18 cellular contexts compared by ENCODE assay signal in the genomic region with DNA sequence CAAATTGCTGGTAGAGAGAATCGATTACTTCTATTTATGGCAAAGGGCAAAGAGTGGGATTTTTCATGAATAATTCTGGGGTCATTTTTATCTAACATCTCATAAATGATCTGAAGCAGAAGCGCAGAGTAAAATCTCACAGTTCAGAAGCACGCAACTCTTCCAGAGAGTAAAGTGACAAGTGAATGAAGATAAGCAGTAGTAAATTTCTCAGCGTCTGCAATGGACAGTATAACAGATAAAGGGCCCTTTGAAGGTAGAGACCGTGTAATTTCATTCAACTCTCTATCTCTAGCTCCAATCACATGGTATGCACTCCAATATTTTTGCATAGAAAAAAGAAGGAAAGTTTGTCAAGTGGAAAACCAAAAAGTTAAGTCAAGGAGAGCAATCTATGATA.
DNase-seq lines count a peak whose midpoint lies in the region; ATAC-seq, FAIRE-seq and TF ChIP-seq lines count a peak whose summit lies in the region.
"Had no signal": no experiment of that assay in that cellular context is flagged by ENCODE, and none has a peak within 500 bp of the region (broad histone marks: within the 10 kb centered on the region; RNA-seq: fewer than 3 reads in every experiment).

No MANE protein-coding gene starts in this region.

- H3K9me1 ChIP-seq in K562 (ENCODE audit: control insufficient read depth, insufficient read depth, low read length) = no peaks in the 10 kb centered on the region

- H3K9me3 Mint-ChIP-seq in mesothelial cell of epicardium = peaks cover 16% of the 10 kb centered on the region
- H3K9me3 Mint-ChIP-seq: CD8-positive, alpha-beta memory T cell had no signal

- WGBS in K562 (ENCODE audit: insufficient coverage, low coverage, missing lambda C conversion rate) = 2% methylated on average over 5 of the region's 5 CpGs

- TF ChIP-seq RAD21 in HCT116 (IDR thresholded peaks at IDR 0.05; ENCODE audit: low read depth) (no peak), K562 (CRISPR knock-in tag; conservative IDR thresholded peaks at IDR 0.05 in 1 of 2, IDR thresholded peaks at IDR 0.05 in 1 of 2) (no peak)

- H3K36me3 ChIP-seq in HCT116 (ENCODE audit: control insufficient read depth in 1 of 2, insufficient read depth in 2 of 2, low read length in 2 of 2) (no peaks in the 10 kb centered on the region), K562 (ENCODE audit: control insufficient read depth, insufficient read depth, low read length) (peaks cover 2% of the 10 kb centered on the region; the same call in 1 of the 3 replicates)
- H3K36me3 ChIP-seq: BE2C had no signal

- in situ Hi-C loops in K562 (cut with MboI) = no loop called here

- H3K9ac ChIP-seq in HCT116 (ENCODE audit: low read length) (no peak overlapping the region), K562 (ENCODE audit: insufficient read depth in 1 of 2, low read depth in 2 of 2, low read length in 2 of 2) (no peak overlapping the region)

- no peak for TF ChIP-seq CTCF in HCT116 (IDR thresholded peaks at IDR 0.05 in 2 of 3, conservative IDR thresholded peaks at IDR 0.05 in 1 of 3; ENCODE audit: borderline replicate concordance in 1 of 3, insufficient read depth in 1 of 3, low read depth in 2 of 3, low read length in 2 of 3)
- TF ChIP-seq CTCF in K562 (IDR thresholded peaks at IDR 0.05 in 2 of 3, conservative IDR thresholded peaks at IDR 0.05 in 1 of 3; ENCODE audit: insufficient read depth in 2 of 3, low read depth in 1 of 3, low read length in 3 of 3) = no peak
- no peak for TF ChIP-seq CTCF in mesothelial cell of epicardium (IDR thresholded peaks at IDR 0.05; ENCODE audit: unreplicated experiment)

- H3K36me3 Mint-ChIP-seq in mesothelial cell of epicardium = peaks cover 6% of the 10 kb centered on the region
- H3K36me3 Mint-ChIP-seq: CD4-positive, CD25-positive, alpha-beta regulatory T cell; CD8-positive, alpha-beta memory T cell had no signal

- H3K27me3 ChIP-seq in HCT116 (ENCODE audit: insufficient read depth, low read length) (no peaks in the 10 kb centered on the region), K562 (ENCODE audit: control insufficient read depth in 2 of 2, insufficient read depth in 2 of 2, low read length in 2 of 2) (no peaks in the 10 kb centered on the region)
- H3K27me3 ChIP-seq: BE2C had no signal

- H3K4me2 ChIP-seq in HCT116 (ENCODE audit: low read length) = no peak overlapping the region
- H3K4me2 ChIP-seq in K562 (ENCODE audit: insufficient read depth, low read length) = no peak overlapping the region

- H3K27ac Mint-ChIP-seq in mesothelial cell of epicardium = peak overlapping the region; percentile 90
- H3K27ac Mint-ChIP-seq: CD4-positive, CD25-positive, alpha-beta regulatory T cell; CD8-positive, alpha-beta memory T cell had no signal

- RAD21 ChIA-PET in HCT116 (lab: Charles Lee; ENCODE audit: low non-redundant PET in 1 of 2, low total read pairs in 2 of 2, uncharacterized antibody in 2 of 2, unreplicated experiment in 2 of 2) = no interaction called here

- TF ChIP-seq POLR2A in HCT116 (IDR thresholded peaks at IDR 0.05; ENCODE audit: borderline replicate concordance, extremely low read depth, insufficient read depth, insufficient read length) = no peak
- no peak for TF ChIP-seq POLR2A in K562 (conservative IDR thresholded peaks at IDR 0.05)
- TF ChIP-seq POLR2A in GM12892 (IDR thresholded peaks at IDR 0.05; ENCODE audit: low read depth, low read length) = no peak

- H3K9me2 ChIP-seq in HCT116 (ENCODE audit: insufficient read depth) = no peaks in the 10 kb centered on the region

- no peak for TF ChIP-seq EP300 in K562 (IDR thresholded peaks at IDR 0.05; ENCODE audit: low read length)

- CTCF ChIA-PET in HCT116 (lab: Charles Lee) = no interaction called here
- CTCF ChIA-PET in K562 (lab: Yijun Ruan, JAX; ENCODE audit: low intra/inter-chr PET ratio) = no interaction called here

- H3K79me2 ChIP-seq in HCT116 (ENCODE audit: insufficient read depth, low read length) (no peaks in the 10 kb centered on the region), K562 (ENCODE audit: control insufficient read depth, insufficient read depth, low read length) (no peaks in the 10 kb centered on the region)

- no peaks in the 10 kb centered on the region for H3K4me1 ChIP-seq in HCT116 (ENCODE audit: control insufficient read depth in 1 of 2, insufficient read depth in 2 of 2, low read length in 2 of 2)
- H3K4me1 ChIP-seq in K562 (replicated peaks in 1 of 2; ENCODE audit: control insufficient read depth in 2 of 2, insufficient read depth in 2 of 2, low read length in 2 of 2) = peaks cover 0 to 4% of the 10 kb centered on the region in 2 experiments; a peak in 2 of 5 replicates
- H3K4me1 ChIP-seq: BE2C had no signal

- H3K4me3 ChIP-seq in HCT116 (replicated peaks in 1 of 2; ENCODE audit: low read depth in 1 of 2, low read length in 2 of 2) (no peak overlapping the region), K562 (no peak overlapping the region)

- POLR2A ChIA-PET in HCT116 (lab: Charles Lee) (no interaction called here), K562 (lab: Yijun Ruan, JAX) (no interaction called here)

- H4K20me1 ChIP-seq in HCT116 (ENCODE audit: insufficient read depth) = no peaks in the 10 kb centered on the region
- no peaks in the 10 kb centered on the region for H4K20me1 ChIP-seq in K562 (replicated peaks; ENCODE audit: control insufficient read depth, insufficient read depth, low read length)

- ATAC-seq in HCT116 (no peak), K562 (peak; percentile 87), HG03045 (IDR thresholded peaks at IDR 0.05; ENCODE audit: unreplicated experiment) (no peak)

- BruUV-seq in HCT116 (replicated peaks; lab: Mats Ljungman, UMichigan) (no TSS peak), K562 (replicated peaks; lab: Mats Ljungman, UMichigan) (no TSS peak)

- H3K9me3 ChIP-seq in HCT116 (ENCODE audit: control insufficient read depth in 1 of 2, insufficient read depth in 1 of 2, low read depth in 1 of 2, low read length in 2 of 2) (no peaks in the 10 kb centered on the region), K562 (replicated peaks; ENCODE audit: control insufficient read depth, insufficient read depth, low read depth, low read length) (no peaks in the 10 kb centered on the region)
- H3K9me3 ChIP-seq: BE2C had no signal

- H3K27me3 Mint-ChIP-seq in mesothelial cell of epicardium (ENCODE audit: low read depth) = no peaks in the 10 kb centered on the region
- H3K27me3 Mint-ChIP-seq: CD4-positive, CD25-positive, alpha-beta regulatory T cell had no signal

- intact Hi-C loops in HCT116 (cut with micrococcal nuclease) = no loop called here
- intact Hi-C loops in K562 (cut with micrococcal nuclease) = no loop called here

- DNase-seq in HCT116 (ENCODE audit: low read depth, low spot score) (no peak), K562 (ENCODE audit: extremely low read depth in 1 of 4, low spot score in 3 of 4) (peak in 1 of 4 experiments; percentile 37), mesothelial cell of epicardium (ENCODE audit: low spot score in 2 of 2, unreplicated experiment in 2 of 2) (no peak), GM12892 (ENCODE audit: insufficient read length) (no peak)
- no peak for DNase-seq in activated CD8-positive, alpha-beta memory T cell treated with anti-CD3 and anti-CD28 coated beads, Interleukin-2, amount 50 U/mL, for 4 hours
- DNase-seq: ACHN; BE2C; C1 segment of cervical spinal cord; CD4-positive, CD25-positive, alpha-beta regulatory T cell; CD8-positive, alpha-beta memory T cell; COR-L47; GOT3; H7 had no signal

- peaks cover 24% of the 10 kb centered on the region for H3K4me1 Mint-ChIP-seq in mesothelial cell of epicardium
- H3K4me1 Mint-ChIP-seq: CD4-positive, CD25-positive, alpha-beta regulatory T cell; CD8-positive, alpha-beta memory T cell had no signal

- H2AFZ ChIP-seq in HCT116 (ENCODE audit: low read depth, low read length, poor library complexity, severe bottlenecking) (peak overlapping the region; percentile 33), K562 (ENCODE audit: low read depth, low read length) (no peak overlapping the region)

- no peak for FAIRE-seq in K562 (lab: Jason Lieb, UNC)
- FAIRE-seq in GM12892 (lab: Jason Lieb, UNC) = no peak
- FAIRE-seq: A204.1, D721Med, G401.6, GM12891 had no signal

- H3K27ac ChIP-seq in HCT116 (ENCODE audit: low read depth, low read length) (no peak overlapping the region), K562 (ENCODE audit: extremely low read depth, low read depth, low read length) (no peak overlapping the region)

- H3K4me3 Mint-ChIP-seq in mesothelial cell of epicardium = no peak overlapping the region
- H3K4me3 Mint-ChIP-seq: CD4-positive, CD25-positive, alpha-beta regulatory T cell; CD8-positive, alpha-beta memory T cell had no signal

TF ChIP-seq in HCT116, 20 proteins besides CTCF, POLR2A, EP300 and RAD21 (continues in another document):
- TF ChIP-seq SIN3A (IDR thresholded peaks at IDR 0.05; ENCODE audit: low read depth) (no peak), EZH2phosphoT487 (IDR thresholded peaks at IDR 0.05; ENCODE audit: borderline replicate concordance) (no peak), EGR1 (IDR thresholded peaks at IDR 0.05; ENCODE audit: low read depth) (no peak), POLR2AphosphoS5 (IDR thresholded peaks at IDR 0.05; ENCODE audit: low read depth, low read length) (no peak), SRF (IDR thresholded peaks at IDR 0.05; ENCODE audit: low read depth) (no peak), TCF7L2 (IDR thresholded peaks at IDR 0.05; ENCODE audit: borderline replicate concordance, extremely low read depth, insufficient read depth, insufficient read length) (no peak), FOSL1 (IDR thresholded peaks at IDR 0.05; ENCODE audit: low read depth) (no peak), ZFX (IDR thresholded peaks at IDR 0.05) (no peak)
- TF ChIP-seq, protein P1, sequence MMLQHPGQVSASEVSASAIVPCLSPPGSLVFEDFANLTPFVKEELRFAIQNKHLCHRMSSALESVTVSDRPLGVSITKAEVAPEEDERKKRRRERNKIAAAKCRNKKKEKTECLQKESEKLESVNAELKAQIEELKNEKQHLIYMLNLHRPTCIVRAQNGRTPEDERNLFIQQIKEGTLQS (IDR thresholded peaks at IDR 0.05) = no peak

TF ChIP-seq in K562, 482 proteins besides CTCF, POLR2A, EP300 and RAD21 (continues in another document):
- TF ChIP-seq DPF2 (IDR thresholded peaks at IDR 0.05) (peak; percentile 40), ZNF75A (CRISPR knock-in tag; IDR thresholded peaks at IDR 0.05) (no peak), TCF7 (IDR thresholded peaks at IDR 0.05; ENCODE audit: borderline replicate concordance) (no peak), CEBPB (tag; IDR thresholded peaks at IDR 0.05) (no peak), TAF15 (IDR thresholded peaks at IDR 0.05; ENCODE audit: low read depth, low read length) (no peak), FOXA1 (IDR thresholded peaks at IDR 0.05; ENCODE audit: borderline replicate concordance) (no peak), CBFA2T2 (conservative IDR thresholded peaks at IDR 0.05) (peak; percentile 30; the same call in 1 of the 2 replicates), HDAC1 (IDR thresholded peaks at IDR 0.05) (no peak), MEIS2 (IDR thresholded peaks at IDR 0.05; ENCODE audit: partially characterized antibody) (peak; percentile 85), STAT5B (CRISPR knock-in tag; IDR thresholded peaks at IDR 0.05) (no peak), SMARCA4 (IDR thresholded peaks at IDR 0.05) (peak; percentile 31; the same call in 1 of the 2 replicates), ZNF778 (CRISPR knock-in tag; IDR thresholded peaks at IDR 0.05) (no peak)
